ENCODE assay signal across 1 cellular context in the genomic region with DNA sequence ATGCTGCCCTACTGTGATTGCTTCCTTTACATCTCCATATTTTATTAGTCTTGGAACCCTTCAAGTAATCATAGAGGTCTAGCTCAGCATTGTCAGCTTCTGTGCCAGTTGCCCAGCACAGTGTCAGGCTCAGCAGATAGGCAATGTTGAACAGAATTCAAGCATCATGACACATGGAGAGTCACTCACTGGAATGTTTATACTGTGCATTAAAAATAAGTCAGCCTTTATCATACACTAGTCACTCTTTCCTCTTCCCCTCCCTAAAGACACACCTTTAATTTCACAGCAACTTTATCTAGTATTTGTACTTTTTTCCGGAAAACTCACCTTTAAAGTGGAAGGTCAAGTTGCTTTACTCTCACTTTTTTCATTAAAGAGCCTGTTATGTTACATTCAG.
TF ChIP-seq lines count a peak whose summit lies in the region.

No MANE protein-coding gene starts in this region.

TF ChIP-seq in endothelial cell of umbilical vein, 7 proteins besides CTCF, POLR2A, EP300 and RAD21 (continued from another document):
- TF ChIP-seq JUN (IDR thresholded peaks at IDR 0.05; ENCODE audit: borderline replicate concordance, insufficient read depth, insufficient read length, low read depth) (no peak), EZH2 (IDR thresholded peaks at IDR 0.05; ENCODE audit: borderline replicate concordance, low read depth, low read length, severe bottlenecking) (no peak), MYC (IDR thresholded peaks at IDR 0.05; ENCODE audit: low read depth, low read length) (no peak), GATA2 (IDR thresholded peaks at IDR 0.05; ENCODE audit: insufficient read depth, insufficient read length, low read depth, low read length) (peak; percentile 83)
